In genomic region chr16:19184823-19185509, GRCh38 we compare ENCODE assay signal across 19 cellular contexts. TPM values are rescaled to one million over a fixed set of nuclear protein-coding genes. Genes with fewer than 3 reads are reported as not detected.
DNase-seq lines count a peak whose midpoint lies in the region; ATAC-seq, FAIRE-seq and TF ChIP-seq lines count a peak whose summit lies in the region.
"Had no signal": no experiment of that assay in that cellular context is flagged by ENCODE, and none has a peak within 500 bp of the region (broad histone marks: within the 10 kb centered on the region; RNA-seq: fewer than 3 reads in every experiment).

No MANE protein-coding gene starts in this region.

- no peak overlapping the region for H3K4me3 Mint-ChIP-seq in astrocyte (ENCODE audit: unreplicated experiment)
- no peak overlapping the region for H3K4me3 Mint-ChIP-seq in activated naive CD8-positive, alpha-beta T cell treated with anti-CD3 and anti-CD28 coated beads, Interleukin-2, amount 50 U/mL, for 24 hours
- H3K4me3 Mint-ChIP-seq: activated CD4-positive, alpha-beta T cell treated with anti-CD3 and anti-CD28 coated beads for 36 hours; CD4-positive, alpha-beta memory T cell; nephron; stimulated activated memory B cell treated with anti-CD40 and anti-IgM and Interleukin-4, amounts not matched to agents 10 μg/mL and 1 μg/mL and 100 μg/mL, for 72 hours had no signal

- peak; percentile 25 for DNase-seq in GM03348 (ENCODE audit: low spot score)
- DNase-seq in astrocyte (ENCODE audit: low read depth) = no peak
- peak; percentile 89 for DNase-seq in osteoblast (ENCODE audit: insufficient read length, low spot score, missing footprints)
- no peak for DNase-seq in SW 1271 (lab: John Stamatoyannopoulos, UW)
- no peak for DNase-seq in activated gamma-delta T cell treated with Interleukin-2 at 50 U/mL for 16 hours
- no peak for DNase-seq in activated naive CD8-positive, alpha-beta T cell treated with anti-CD3 and anti-CD28 coated beads, Interleukin-2, amount 50 U/mL, for 24 hours
- no peak for DNase-seq in T1000 (lab: John Stamatoyannopoulos, UW)
- DNase-seq: ACHN; activated CD4-positive, alpha-beta T cell treated with anti-CD3 and anti-CD28 coated beads for 36 hours; activated effector memory CD4-positive, alpha-beta T cell treated with Interleukin-2 at 50 U/mL for 16 hours; CD4-positive, alpha-beta memory T cell; cerebellar nuclear complex; stimulated activated CD4-positive, alpha-beta T cell treated with anti-CD3 and anti-CD28 coated beads, Interleukin-15, amount 100 ng/mL, for 24 hours; T-helper 9 cell; thyroid gland had no signal

- H4K20me1 ChIP-seq in astrocyte (ENCODE audit: insufficient read depth, low read length) = no peaks in the 10 kb centered on the region
- no peaks in the 10 kb centered on the region for H4K20me1 ChIP-seq in osteoblast (ENCODE audit: insufficient read depth, low read length)

- H3K9ac ChIP-seq in astrocyte (ENCODE audit: low read length) = no peak overlapping the region
- H3K9ac ChIP-seq in iPS-18a (ENCODE audit: low read length) = no peak overlapping the region

- no peaks in the 10 kb centered on the region for H3K9me3 Mint-ChIP-seq in astrocyte (ENCODE audit: unreplicated experiment)
- peaks cover 4% of the 10 kb centered on the region for H3K9me3 Mint-ChIP-seq in activated naive CD8-positive, alpha-beta T cell treated with anti-CD3 and anti-CD28 coated beads, Interleukin-2, amount 50 U/mL, for 24 hours
- H3K9me3 Mint-ChIP-seq: nephron had no signal

- no peak for ATAC-seq in activated naive CD8-positive, alpha-beta T cell treated with anti-CD3 and anti-CD28 coated beads, Interleukin-2, amount 50 U/mL, for 24 hours
- ATAC-seq: activated CD4-positive, alpha-beta T cell treated with anti-CD3 and anti-CD28 coated beads for 36 hours; stimulated activated memory B cell treated with anti-CD40 and anti-IgM and Interleukin-4, amounts not matched to agents 10 μg/mL and 1 μg/mL and 100 μg/mL, for 72 hours had no signal

- H3K36me3 ChIP-seq in astrocyte (ENCODE audit: insufficient read depth, low read length) = no peaks in the 10 kb centered on the region
- H3K36me3 ChIP-seq in iPS-18a (ENCODE audit: control insufficient read depth, low read depth, low read length) = no peaks in the 10 kb centered on the region
- H3K36me3 ChIP-seq in osteoblast (ENCODE audit: insufficient read depth, low read length) = no peaks in the 10 kb centered on the region

- TF ChIP-seq CTCF in astrocyte (IDR thresholded peaks at IDR 0.05; ENCODE audit: insufficient read depth, low read depth, low read length) = no peak
- no peak for TF ChIP-seq CTCF in osteoblast (IDR thresholded peaks at IDR 0.05; ENCODE audit: extremely low read depth, low read depth, low read length)

- H3K27ac Mint-ChIP-seq in astrocyte (ENCODE audit: unreplicated experiment) = no peak overlapping the region
- no peak overlapping the region for H3K27ac Mint-ChIP-seq in activated naive CD8-positive, alpha-beta T cell treated with anti-CD3 and anti-CD28 coated beads, Interleukin-2, amount 50 U/mL, for 24 hours
- H3K27ac Mint-ChIP-seq: activated CD4-positive, alpha-beta T cell treated with anti-CD3 and anti-CD28 coated beads for 36 hours; CD4-positive, alpha-beta memory T cell; nephron; stimulated activated memory B cell treated with anti-CD40 and anti-IgM and Interleukin-4, amounts not matched to agents 10 μg/mL and 1 μg/mL and 100 μg/mL, for 72 hours had no signal

- H3K4me3 ChIP-seq in astrocyte (ENCODE audit: insufficient read depth, low read depth, low read length) (no peak overlapping the region), iPS-18a (ENCODE audit: low read length) (peak overlapping the region; percentile 37), osteoblast (ENCODE audit: insufficient read depth, low read length) (no peak overlapping the region)
- H3K4me3 ChIP-seq: thyroid gland had no signal

- H3K79me2 ChIP-seq in astrocyte (ENCODE audit: insufficient read depth, low read length) (no peaks in the 10 kb centered on the region), osteoblast (ENCODE audit: insufficient read depth, low read length) (no peaks in the 10 kb centered on the region)

- H3K4me1 ChIP-seq in astrocyte (ENCODE audit: insufficient read depth, low read length) = peaks cover 4% of the 10 kb centered on the region
- peaks cover 12% of the 10 kb centered on the region for H3K4me1 ChIP-seq in iPS-18a (ENCODE audit: control insufficient read depth, low read depth, low read length)
- peaks cover 9% of the 10 kb centered on the region for H3K4me1 ChIP-seq in osteoblast (ENCODE audit: insufficient read depth, low read length)

- FAIRE-seq in astrocyte (lab: Jason Lieb, UNC) = no peak
- FAIRE-seq: endometrium had no signal

- peaks cover 5% of the 10 kb centered on the region for H3K27me3 Mint-ChIP-seq in astrocyte (ENCODE audit: low read depth, unreplicated experiment)
- H3K27me3 Mint-ChIP-seq in activated naive CD8-positive, alpha-beta T cell treated with anti-CD3 and anti-CD28 coated beads, Interleukin-2, amount 50 U/mL, for 24 hours = peaks cover 9% of the 10 kb centered on the region

- H3K9me3 ChIP-seq in astrocyte (ENCODE audit: insufficient read depth, low read depth, low read length) (no peaks in the 10 kb centered on the region), iPS-18a (ENCODE audit: control insufficient read depth, low read depth, low read length) (no peaks in the 10 kb centered on the region), osteoblast (ENCODE audit: low read depth, low read length) (no peaks in the 10 kb centered on the region)
- H3K9me3 ChIP-seq: thyroid gland had no signal

- no peaks in the 10 kb centered on the region for H3K27me3 ChIP-seq in astrocyte (ENCODE audit: insufficient read depth, low read length)
- no peaks in the 10 kb centered on the region for H3K27me3 ChIP-seq in iPS-18a (ENCODE audit: control insufficient read depth, insufficient read depth, low read length)
- H3K27me3 ChIP-seq in osteoblast (ENCODE audit: insufficient read depth, low read length) = no peaks in the 10 kb centered on the region
- H3K27me3 ChIP-seq: thyroid gland had no signal

- H3K4me1 Mint-ChIP-seq in astrocyte (ENCODE audit: low read depth, unreplicated experiment) = peaks cover 5% of the 10 kb centered on the region
- H3K4me1 Mint-ChIP-seq in activated naive CD8-positive, alpha-beta T cell treated with anti-CD3 and anti-CD28 coated beads, Interleukin-2, amount 50 U/mL, for 24 hours = no peaks in the 10 kb centered on the region
- H3K4me1 Mint-ChIP-seq: activated CD4-positive, alpha-beta T cell treated with anti-CD3 and anti-CD28 coated beads for 36 hours; CD4-positive, alpha-beta memory T cell; nephron had no signal

- no peak overlapping the region for H3K27ac ChIP-seq in astrocyte (ENCODE audit: low read depth, low read length)
- no peak overlapping the region for H3K27ac ChIP-seq in iPS-18a (ENCODE audit: low read length)
- no peak overlapping the region for H3K27ac ChIP-seq in osteoblast (ENCODE audit: low read depth, low read length)

- H3K4me2 ChIP-seq in astrocyte (ENCODE audit: low read length) = peak overlapping the region; percentile 19
- H3K4me2 ChIP-seq in osteoblast (ENCODE audit: insufficient read depth, low read length) = peak overlapping the region; percentile 1

- H2AFZ ChIP-seq in astrocyte (ENCODE audit: low read depth, low read length) (peak overlapping the region; percentile 60), osteoblast (ENCODE audit: low read length) (peak overlapping the region; percentile 19)

- H3K36me3 Mint-ChIP-seq in astrocyte (ENCODE audit: low read depth, unreplicated experiment) = peaks cover 8% of the 10 kb centered on the region
- H3K36me3 Mint-ChIP-seq in activated naive CD8-positive, alpha-beta T cell treated with anti-CD3 and anti-CD28 coated beads, Interleukin-2, amount 50 U/mL, for 24 hours (ENCODE audit: low read depth) = peaks cover 2% of the 10 kb centered on the region
- H3K36me3 Mint-ChIP-seq: CD4-positive, alpha-beta memory T cell had no signal

RNA-seq across cellular contexts. Expression of gene SYT17, which starts 16.9 kb away (rescaled TPM):
- total RNA-seq in astrocyte = 2.5 and 4.8 TPM in 2 replicates
- total RNA-seq in osteoblast = under 0.01 and 0.29 TPM in 2 replicates
- total RNA-seq: activated CD4-positive, alpha-beta T cell treated with anti-CD3 and anti-CD28 coated beads for 36 hours; CD4-positive, alpha-beta memory T cell had no signal

Comparison
In these comparisons a context has a peak if more than half of its experiments do, and no peak if none do; other contexts are left out.
1. DNase-seq: peak in GM03348 (single experiment) and osteoblast (single experiment); none in astrocyte (single experiment), SW 1271 (0 of 2), activated gamma-delta T cell treated with Interleukin-2 at 50 U/mL for 16 hours (single experiment), activated naive CD8-positive, alpha-beta T cell treated with anti-CD3 and anti-CD28 coated beads, Interleukin-2, amount 50 U/mL, for 24 hours (single experiment) and T1000 (single experiment).